In the genomic region with DNA sequence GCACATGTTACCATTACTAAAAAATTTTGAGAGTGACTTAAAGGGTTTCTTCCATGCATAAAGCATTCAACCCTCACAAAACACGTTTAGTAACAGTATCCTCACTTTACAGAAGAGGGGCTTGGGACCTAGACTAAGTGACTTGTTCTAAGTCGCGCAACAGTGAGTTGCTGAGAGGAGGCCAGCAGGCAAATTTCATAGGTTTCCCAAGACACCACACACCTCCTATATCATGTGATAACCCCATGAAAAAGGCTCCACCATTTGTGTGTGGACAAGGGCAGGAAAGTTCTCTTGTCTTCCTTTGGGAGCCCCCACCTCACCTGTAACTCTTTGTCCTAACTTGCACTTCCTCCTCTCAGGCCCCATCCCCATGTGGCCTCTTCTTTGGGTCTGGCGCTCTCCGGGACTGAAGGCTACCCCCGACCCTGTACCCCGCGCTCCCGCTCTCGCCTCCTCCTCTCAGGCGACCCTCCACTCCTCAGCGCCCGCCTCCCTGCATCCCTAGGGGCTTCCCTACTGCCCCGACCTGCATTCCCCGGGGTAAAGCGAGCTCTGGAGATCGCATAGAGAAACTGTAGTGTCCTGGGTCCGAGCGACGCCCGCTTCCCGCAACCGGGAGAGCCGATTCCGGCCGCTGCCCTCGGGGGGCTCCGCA, we compare ENCODE assay signal across 1 cellular context.
TF ChIP-seq lines count a peak whose summit lies in the region.

No MANE protein-coding gene starts in this region.

TF ChIP-seq in GM12878, 131 proteins besides CTCF, POLR2A, EP300 and RAD21 (continued from another document):
- no peak for TF ChIP-seq ZBTB40 (IDR thresholded peaks at IDR 0.05; ENCODE audit: borderline replicate concordance)
- peak; percentile 63; the same call in 1 of the 2 replicates for TF ChIP-seq HDGF (IDR thresholded peaks at IDR 0.05)
- no peak for TF ChIP-seq SUPT20H (IDR thresholded peaks at IDR 0.05; ENCODE audit: borderline replicate concordance, control insufficient read depth, low read depth, low read length)
- TF ChIP-seq RFX5 (IDR thresholded peaks at IDR 0.05; ENCODE audit: low read depth, low read length): no peak
- no peak for TF ChIP-seq TBL1XR1 (IDR thresholded peaks at IDR 0.05; ENCODE audit: low read depth, low read length)
- TF ChIP-seq MYC (IDR thresholded peaks at IDR 0.05; ENCODE audit: insufficient read depth, insufficient read length, insufficient replicate concordance, low read length, severe bottlenecking): no peak
- no peak for TF ChIP-seq RUNX3 (IDR thresholded peaks at IDR 0.05; ENCODE audit: low read length)
- TF ChIP-seq CHD1 (IDR thresholded peaks at IDR 0.05; ENCODE audit: low read depth, low read length): peak; percentile 31; the same call in 1 of the 2 replicates
- no peak for TF ChIP-seq CHD4 (IDR thresholded peaks at IDR 0.05)
- no peak for TF ChIP-seq SRF (IDR thresholded peaks at IDR 0.05; ENCODE audit: low read depth in 2 of 2, low read length in 2 of 2)
- no peak for TF ChIP-seq TCF12 (IDR thresholded peaks at IDR 0.05; ENCODE audit: low read depth, low read length)
- no peak for TF ChIP-seq PAX5 (IDR thresholded peaks at IDR 0.05; ENCODE audit: borderline replicate concordance, low read depth, low read length)
- TF ChIP-seq NFYA (IDR thresholded peaks at IDR 0.05; ENCODE audit: borderline replicate concordance, low read depth, low read length): no peak
- TF ChIP-seq TCF7 (IDR thresholded peaks at IDR 0.05; ENCODE audit: borderline replicate concordance): no peak
- no peak for TF ChIP-seq BCLAF1 (IDR thresholded peaks at IDR 0.05)
- no peak for TF ChIP-seq ZNF24 (IDR thresholded peaks at IDR 0.05)
- no peak for TF ChIP-seq ZNF384 (IDR thresholded peaks at IDR 0.05; ENCODE audit: borderline replicate concordance, low read depth, low read length)
- TF ChIP-seq MEF2A (IDR thresholded peaks at IDR 0.05; ENCODE audit: insufficient read depth, low read depth, low read length): no peak
- no peak for TF ChIP-seq ZNF687 (IDR thresholded peaks at IDR 0.05)
- no peak for TF ChIP-seq CREM (IDR thresholded peaks at IDR 0.05; ENCODE audit: low read depth)
- peak; percentile 59; the same call in 1 of the 2 replicates for TF ChIP-seq GATAD2B (conservative IDR thresholded peaks at IDR 0.05; ENCODE audit: low read depth)
- TF ChIP-seq, protein P1, sequence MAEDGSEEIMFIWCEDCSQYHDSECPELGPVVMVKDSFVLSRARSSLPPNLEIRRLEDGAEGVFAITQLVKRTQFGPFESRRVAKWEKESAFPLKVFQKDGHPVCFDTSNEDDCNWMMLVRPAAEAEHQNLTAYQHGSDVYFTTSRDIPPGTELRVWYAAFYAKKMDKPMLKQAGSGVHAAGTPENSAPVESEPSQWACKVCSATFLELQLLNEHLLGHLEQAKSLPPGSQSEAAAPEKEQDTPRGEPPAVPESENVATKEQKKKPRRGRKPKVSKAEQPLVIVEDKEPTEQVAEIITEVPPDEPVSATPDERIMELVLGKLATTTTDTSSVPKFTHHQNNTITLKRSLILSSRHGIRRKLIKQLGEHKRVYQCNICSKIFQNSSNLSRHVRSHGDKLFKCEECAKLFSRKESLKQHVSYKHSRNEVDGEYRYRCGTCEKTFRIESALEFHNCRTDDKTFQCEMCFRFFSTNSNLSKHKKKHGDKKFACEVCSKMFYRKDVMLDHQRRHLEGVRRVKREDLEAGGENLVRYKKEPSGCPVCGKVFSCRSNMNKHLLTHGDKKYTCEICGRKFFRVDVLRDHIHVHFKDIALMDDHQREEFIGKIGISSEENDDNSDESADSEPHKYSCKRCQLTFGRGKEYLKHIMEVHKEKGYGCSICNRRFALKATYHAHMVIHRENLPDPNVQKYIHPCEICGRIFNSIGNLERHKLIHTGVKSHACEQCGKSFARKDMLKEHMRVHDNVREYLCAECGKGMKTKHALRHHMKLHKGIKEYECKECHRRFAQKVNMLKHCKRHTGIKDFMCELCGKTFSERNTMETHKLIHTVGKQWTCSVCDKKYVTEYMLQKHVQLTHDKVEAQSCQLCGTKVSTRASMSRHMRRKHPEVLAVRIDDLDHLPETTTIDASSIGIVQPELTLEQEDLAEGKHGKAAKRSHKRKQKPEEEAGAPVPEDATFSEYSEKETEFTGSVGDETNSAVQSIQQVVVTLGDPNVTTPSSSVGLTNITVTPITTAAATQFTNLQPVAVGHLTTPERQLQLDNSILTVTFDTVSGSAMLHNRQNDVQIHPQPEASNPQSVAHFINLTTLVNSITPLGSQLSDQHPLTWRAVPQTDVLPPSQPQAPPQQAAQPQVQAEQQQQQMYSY (CRISPR knock-in tag; IDR thresholded peaks at IDR 0.05): no peak
- TF ChIP-seq WRNIP1 (IDR thresholded peaks at IDR 0.05; ENCODE audit: borderline replicate concordance, low read depth, low read length): 0 out of 2 replicates have a peak, but pooled peaks have one; percentile 52
- peak; percentile 63 for TF ChIP-seq LARP7 (IDR thresholded peaks at IDR 0.05)
- TF ChIP-seq ETV6 (conservative IDR thresholded peaks at IDR 0.05 in 1 of 2, IDR thresholded peaks at IDR 0.05 in 1 of 2; ENCODE audit: borderline replicate concordance in 1 of 2, low read depth in 1 of 2): no peak
- no peak for TF ChIP-seq KLF5 (IDR thresholded peaks at IDR 0.05; ENCODE audit: partially characterized antibody)
- TF ChIP-seq DPF2 (IDR thresholded peaks at IDR 0.05): no peak; the same call in 1 of the 2 replicates
- TF ChIP-seq ZNF622 (IDR thresholded peaks at IDR 0.05): no peak
- TF ChIP-seq NR2F1 (conservative IDR thresholded peaks at IDR 0.05): no peak
- no peak for TF ChIP-seq E4F1 (IDR thresholded peaks at IDR 0.05; ENCODE audit: borderline replicate concordance, partially characterized antibody)
- TF ChIP-seq SREBF1 (IDR thresholded peaks at IDR 0.05; ENCODE audit: low read length): no peak
- no peak for TF ChIP-seq IKZF2 (IDR thresholded peaks at IDR 0.05)
- peak; percentile 27; the same call in 1 of the 2 replicates for TF ChIP-seq RB1 (IDR thresholded peaks at IDR 0.05; ENCODE audit: borderline replicate concordance)
- TF ChIP-seq BACH1 (IDR thresholded peaks at IDR 0.05; ENCODE audit: borderline replicate concordance): 0 out of 2 replicates have a peak, but pooled peaks have one; percentile 21
- no peak for TF ChIP-seq STAT3 (IDR thresholded peaks at IDR 0.05; ENCODE audit: low read depth, low read length)
- no peak for TF ChIP-seq ZNF207 (IDR thresholded peaks at IDR 0.05; ENCODE audit: borderline replicate concordance)
- TF ChIP-seq MXI1 (IDR thresholded peaks at IDR 0.05; ENCODE audit: low read depth, low read length): no peak
